Comparison of ENCODE assay signal across 17 cellular contexts in the genomic region with DNA sequence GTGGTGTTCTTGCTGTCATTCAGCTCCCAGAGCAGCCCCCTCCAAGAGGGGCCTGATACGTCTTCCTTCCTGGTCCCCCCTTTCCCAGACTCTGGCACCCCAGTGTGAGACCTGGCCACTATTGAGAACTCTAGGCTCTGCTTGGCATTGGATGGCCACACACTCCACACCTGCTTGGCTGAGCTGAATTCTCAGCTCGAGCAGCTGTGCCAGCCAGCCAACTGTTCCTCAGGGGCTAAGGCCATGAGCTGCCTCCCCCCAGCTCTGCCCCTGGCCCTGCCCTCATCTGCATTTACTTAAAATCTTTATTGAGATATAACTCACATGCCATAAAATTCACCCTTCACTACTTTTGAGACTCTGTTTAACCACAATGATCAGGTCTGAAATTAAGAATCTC. TPM values are rescaled to one million over a fixed set of nuclear protein-coding genes. Genes with fewer than 3 reads are reported as not detected.
DNase-seq lines count a peak whose midpoint lies in the region; ATAC-seq, FAIRE-seq and TF ChIP-seq lines count a peak whose summit lies in the region.
"Had no signal": no experiment of that assay in that cellular context is flagged by ENCODE, and none has a peak within 500 bp of the region (broad histone marks: within the 10 kb centered on the region; RNA-seq: fewer than 3 reads in every experiment).

No MANE protein-coding gene starts in this region.

- TF ChIP-seq POLR2A in esophagus muscularis mucosa (IDR thresholded peaks at IDR 0.05; ENCODE audit: low read depth) = no peak
- no peak for TF ChIP-seq POLR2A in right lobe of liver (IDR thresholded peaks at IDR 0.05)

- H3K36me3 ChIP-seq in astrocyte (ENCODE audit: insufficient read depth, low read length) = no peaks in the 10 kb centered on the region
- no peaks in the 10 kb centered on the region for H3K36me3 ChIP-seq in esophagus muscularis mucosa
- no peaks in the 10 kb centered on the region for H3K36me3 ChIP-seq in CD4-positive, alpha-beta memory T cell (ENCODE audit: insufficient read depth, low read length)
- H3K36me3 ChIP-seq in right lobe of liver = no peaks in the 10 kb centered on the region

- H3K4me3 Mint-ChIP-seq in astrocyte (ENCODE audit: unreplicated experiment) = peak overlapping the region; percentile 28
- no peak overlapping the region for H3K4me3 Mint-ChIP-seq in CD4-positive, alpha-beta memory T cell
- H3K4me3 Mint-ChIP-seq: CD8-positive, alpha-beta T cell; GM23338; H9 had no signal

- no peaks in the 10 kb centered on the region for H3K9me3 ChIP-seq in astrocyte (ENCODE audit: insufficient read depth, low read depth, low read length)
- H3K9me3 ChIP-seq in esophagus muscularis mucosa = no peaks in the 10 kb centered on the region
- H3K9me3 ChIP-seq in CD4-positive, alpha-beta memory T cell (ENCODE audit: control insufficient read depth in 1 of 2, low read length in 2 of 2) = no peaks in the 10 kb centered on the region
- no peaks in the 10 kb centered on the region for H3K9me3 ChIP-seq in right lobe of liver
- H3K9me3 ChIP-seq: Caco-2 had no signal

- H3K4me3 ChIP-seq in astrocyte (ENCODE audit: insufficient read depth, low read depth, low read length) = no peak overlapping the region
- no peak overlapping the region for H3K4me3 ChIP-seq in esophagus muscularis mucosa
- no peak overlapping the region for H3K4me3 ChIP-seq in CD4-positive, alpha-beta memory T cell (ENCODE audit: low read length in 2 of 2)
- H3K4me3 ChIP-seq in right lobe of liver = no peak overlapping the region
- H3K4me3 ChIP-seq: GM12878, GM23338 had no signal

- no peaks in the 10 kb centered on the region for H3K79me2 ChIP-seq in astrocyte (ENCODE audit: insufficient read depth, low read length)

- no peak overlapping the region for H2AFZ ChIP-seq in astrocyte (ENCODE audit: low read depth, low read length)
- H2AFZ ChIP-seq: GM23338 had no signal

- no peak overlapping the region for H3K27ac ChIP-seq in astrocyte (ENCODE audit: low read depth, low read length)
- no peak overlapping the region for H3K27ac ChIP-seq in esophagus muscularis mucosa (replicated peaks in 1 of 4)
- H3K27ac ChIP-seq in CD4-positive, alpha-beta memory T cell (ENCODE audit: low read depth, low read length) = no peak overlapping the region
- no peak overlapping the region for H3K27ac ChIP-seq in right lobe of liver

- H3K4me1 ChIP-seq in astrocyte (ENCODE audit: insufficient read depth, low read length) (peaks cover 22% of the 10 kb centered on the region), esophagus muscularis mucosa (peaks cover 0 to under 1% (median under 1%) of the 10 kb centered on the region in 4 donors), right lobe of liver (no peaks in the 10 kb centered on the region)
- no peaks in the 10 kb centered on the region for H3K4me1 ChIP-seq in CD4-positive, alpha-beta memory T cell (ENCODE audit: insufficient read depth, low read length)
- H3K4me1 ChIP-seq: Caco-2 had no signal

- FAIRE-seq in astrocyte (lab: Jason Lieb, UNC) = no peak
- FAIRE-seq: GM12878, GM18507 had no signal

- peaks cover 7% of the 10 kb centered on the region for H4K20me1 ChIP-seq in astrocyte (ENCODE audit: insufficient read depth, low read length)

- TF ChIP-seq CTCF in astrocyte (IDR thresholded peaks at IDR 0.05; ENCODE audit: insufficient read depth, low read depth, low read length) (no peak), esophagus muscularis mucosa (IDR thresholded peaks at IDR 0.05) (no peak), right lobe of liver (IDR thresholded peaks at IDR 0.05) (no peak)

- H3K4me1 Mint-ChIP-seq in astrocyte (ENCODE audit: low read depth, unreplicated experiment) = peaks cover 36% of the 10 kb centered on the region
- H3K4me1 Mint-ChIP-seq in CD4-positive, alpha-beta memory T cell = peaks cover 1 to 3% (median 2%) of the 10 kb centered on the region in 4 donors

- CTCF ChIA-PET in CD4-positive, alpha-beta memory T cell (lab: Charles Lee; ENCODE audit: partially characterized antibody) = no interaction called here

- H3K27me3 Mint-ChIP-seq in astrocyte (ENCODE audit: low read depth, unreplicated experiment) = peaks cover 1% of the 10 kb centered on the region
- peaks cover 4 to 8% of the 10 kb centered on the region in 2 donors for H3K27me3 Mint-ChIP-seq in CD4-positive, alpha-beta memory T cell

- peaks cover 2% of the 10 kb centered on the region for H3K36me3 Mint-ChIP-seq in astrocyte (ENCODE audit: low read depth, unreplicated experiment)
- no peaks in the 10 kb centered on the region for H3K36me3 Mint-ChIP-seq in CD4-positive, alpha-beta memory T cell
- H3K36me3 Mint-ChIP-seq: CD8-positive, alpha-beta T cell had no signal

- no peak for TF ChIP-seq EP300 in esophagus muscularis mucosa (IDR thresholded peaks at IDR 0.05)

- POLR2A ChIA-PET in CD4-positive, alpha-beta memory T cell (lab: Charles Lee; ENCODE audit: partially characterized antibody) = no interaction called here

- 90% methylated on average over 2 of the region's 2 CpGs for WGBS in esophagus muscularis mucosa
- WGBS in right lobe of liver (ENCODE audit: insufficient coverage, low coverage, low lambda C conversion rate, missing lambda C conversion rate) = no CpG with 5 or more reads among the region's 2 CpGs

- no peak overlapping the region for H3K4me2 ChIP-seq in astrocyte (ENCODE audit: low read length)
- H3K4me2 ChIP-seq: GM23338 had no signal

- no peak overlapping the region for H3K9ac ChIP-seq in astrocyte (ENCODE audit: low read length)

- DNase-seq in astrocyte (ENCODE audit: low read depth) (no peak), esophagus muscularis mucosa (ENCODE audit: extremely low spot score) (peak; percentile 87), myocyte (ENCODE audit: low read depth) (peak; percentile 55), glomerular visceral epithelial cell (ENCODE audit: extremely low spot score) (no peak), right lobe of liver (no peak)
- DNase-seq in CD4-positive, alpha-beta memory T cell = no peak
- DNase-seq: C1 segment of cervical spinal cord; Caco-2; CD8-positive, alpha-beta T cell; DMS79; EL; GDM1; H9 had no signal

- no peaks in the 10 kb centered on the region for H3K9me3 Mint-ChIP-seq in astrocyte (ENCODE audit: unreplicated experiment)
- H3K9me3 Mint-ChIP-seq in CD4-positive, alpha-beta memory T cell = no peaks in the 10 kb centered on the region
- H3K9me3 Mint-ChIP-seq: CD8-positive, alpha-beta T cell; GM23338; H9 had no signal

- no peak for ATAC-seq in right lobe of liver
- ATAC-seq: CD8-positive, alpha-beta T cell; GM12878; GM23338; HCT116 had no signal

- intact Hi-C loops in esophagus muscularis mucosa (cut with DNase I) (no loop called here), right lobe of liver (cut with DNase I) (loop anchor here in 1 of 2 donors (5.0 kb wide), 1 partner anchor 135 kb away; no protein-coding TSS in a partner anchor)
- intact Hi-C loops in CD4-positive, alpha-beta memory T cell (cut with micrococcal nuclease) = no loop called here

- peaks cover 1% of the 10 kb centered on the region for H3K27me3 ChIP-seq in astrocyte (ENCODE audit: insufficient read depth, low read length)
- peaks cover 0 to 9% (median 0%) of the 10 kb centered on the region in 4 donors for H3K27me3 ChIP-seq in esophagus muscularis mucosa
- H3K27me3 ChIP-seq in CD4-positive, alpha-beta memory T cell (ENCODE audit: insufficient read depth, low read length) = peaks cover 5% of the 10 kb centered on the region
- no peaks in the 10 kb centered on the region for H3K27me3 ChIP-seq in right lobe of liver

- no peak overlapping the region for H3K27ac Mint-ChIP-seq in astrocyte (ENCODE audit: unreplicated experiment)
- H3K27ac Mint-ChIP-seq in CD4-positive, alpha-beta memory T cell = no peak overlapping the region
- H3K27ac Mint-ChIP-seq: CD8-positive, alpha-beta T cell; GM23338 had no signal

RNA-seq across cellular contexts. Expression of gene TLL2, which starts 6.7 kb away (rescaled TPM):
- total RNA-seq in astrocyte (7.6 and 9.6 TPM in 2 replicates), esophagus muscularis mucosa (1 to 10 TPM in 1 of 4 donors, under 1 TPM in 3; 0.17 to 2.1 (median 0.27) TPM), myocyte (0.45 and 0.57 TPM in 2 replicates), right lobe of liver (under 1 TPM in 2 of 6 experiments, not detected in 4; 0.11 to 0.14 TPM)
- 0.33 TPM for polyA plus RNA-seq in myocyte (2012)
- total RNA-seq in CD4-positive, alpha-beta memory T cell = under 1 TPM in 1 of 2 experiments, not detected in 1; 0.17 TPM
- polyA plus RNA-seq in CD4-positive, alpha-beta memory T cell = under 1 TPM in 1 of 2 donors, not detected in 1; 0.03 TPM
- total RNA-seq: CD8-positive, alpha-beta T cell had no signal

Comparison
In these comparisons a context has a peak if more than half of its experiments do, and no peak if none do; other contexts are left out.
1. DNase-seq: peak in esophagus muscularis mucosa (single experiment) and myocyte (single experiment); none in astrocyte (single experiment), glomerular visceral epithelial cell (single experiment), CD4-positive, alpha-beta memory T cell (0 of 5) and right lobe of liver (0 of 3).